16 cellular contexts compared by ENCODE assay signal in the genomic region with DNA sequence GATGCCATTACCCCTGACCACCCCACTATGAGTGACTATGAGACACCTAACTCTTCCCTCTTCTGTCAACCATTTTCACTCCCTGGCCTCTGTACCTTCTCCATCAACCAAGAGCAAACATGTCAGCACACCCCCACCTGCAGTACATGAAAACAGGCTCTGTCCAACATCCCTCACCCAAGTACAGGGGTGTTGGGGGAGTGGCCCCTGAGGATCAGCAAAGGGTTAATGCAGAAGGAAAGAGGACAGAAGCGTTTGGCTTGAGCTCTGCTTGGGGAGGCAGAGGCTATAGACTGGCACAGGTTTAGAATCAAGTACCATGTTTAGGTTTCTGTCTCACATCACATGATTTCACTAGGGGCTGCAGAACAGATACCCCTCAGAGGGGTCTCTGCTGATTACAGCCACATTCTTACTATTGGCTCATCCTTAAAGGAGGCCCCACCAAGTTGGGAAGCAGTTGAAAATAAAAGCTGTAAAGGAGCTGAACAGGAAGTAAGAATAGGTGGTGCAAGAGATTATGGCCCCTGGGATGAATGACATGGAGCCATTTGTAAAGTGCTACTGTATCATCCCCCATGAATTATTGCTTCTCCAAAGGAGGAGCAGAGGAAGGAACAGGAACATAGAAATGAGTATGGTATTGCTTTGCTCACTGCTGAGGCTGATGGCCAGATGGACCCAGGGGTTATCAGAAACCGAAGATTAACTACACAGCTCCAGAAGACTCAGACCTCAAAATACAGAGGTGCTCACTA. TPM values are rescaled to one million over a fixed set of nuclear protein-coding genes. Genes with fewer than 3 reads are reported as not detected.
A peak's percentile ranks its signal among the peaks of the same experiment; 100 is the strongest.
DNase-seq lines count a peak whose midpoint lies in the region; ATAC-seq and TF ChIP-seq lines count a peak whose summit lies in the region.
"Had no signal": no experiment of that assay in that cellular context is flagged by ENCODE, and none has a peak within 500 bp of the region (broad histone marks: within the 10 kb centered on the region; RNA-seq: fewer than 3 reads in every experiment).

No MANE protein-coding gene starts in this region.

- H3K4me1 Mint-ChIP-seq in activated CD4-positive, alpha-beta T cell treated with anti-CD3 and anti-CD28 coated beads, Interleukin-2, amount 10 ng/mL, durations not matched to agents 24 days and 14 days: peaks cover 24% of the 10 kb centered on the region
- H3K4me1 Mint-ChIP-seq in activated T-helper 17 cell treated with anti-CD3 and anti-CD28 coated beads, Interleukin-2, amount 50 U/mL, for 72 hours: peaks cover 18% of the 10 kb centered on the region
- H3K4me1 Mint-ChIP-seq in natural killer cell: peaks cover 28 to 31% of the 10 kb centered on the region in 2 donors

- H3K9me3 Mint-ChIP-seq in activated CD4-positive, alpha-beta T cell treated with anti-CD3 and anti-CD28 coated beads, Interleukin-2, amount 10 ng/mL, durations not matched to agents 24 days and 14 days: no peaks in the 10 kb centered on the region
- no peaks in the 10 kb centered on the region for H3K9me3 Mint-ChIP-seq in activated T-helper 17 cell treated with anti-CD3 and anti-CD28 coated beads, Interleukin-2, amount 50 U/mL, for 72 hours
- H3K9me3 Mint-ChIP-seq in natural killer cell: no peaks in the 10 kb centered on the region

- no peak for TF ChIP-seq CTCF in KMS-11 (conservative IDR thresholded peaks at IDR 0.05; ENCODE audit: low read depth, low read length)
- no peak for TF ChIP-seq CTCF in natural killer cell (IDR thresholded peaks at IDR 0.05)

- no peaks in the 10 kb centered on the region for H4K20me1 ChIP-seq in KMS-11 (ENCODE audit: insufficient read depth)

- peak overlapping the region; percentile 1 for H3K27ac Mint-ChIP-seq in activated CD4-positive, alpha-beta T cell treated with anti-CD3 and anti-CD28 coated beads, Interleukin-2, amount 10 ng/mL, durations not matched to agents 24 days and 14 days
- H3K27ac Mint-ChIP-seq in activated T-helper 17 cell treated with anti-CD3 and anti-CD28 coated beads, Interleukin-2, amount 50 U/mL, for 72 hours: no peak overlapping the region
- peak overlapping the region; percentile 34 to 61 for H3K27ac Mint-ChIP-seq in natural killer cell

- no peak for ATAC-seq in activated T-helper 17 cell treated with anti-CD3 and anti-CD28 coated beads, Interleukin-2, amount 50 U/mL, for 72 hours (replicated peaks)
- no peak for ATAC-seq in natural killer cell
- ATAC-seq in HG02870 (IDR thresholded peaks at IDR 0.05; ENCODE audit: unreplicated experiment): no peak
- no peak for ATAC-seq in HG03108 (IDR thresholded peaks at IDR 0.05; ENCODE audit: unreplicated experiment)
- ATAC-seq: upper lobe of right lung had no signal

- DNase-seq in activated CD4-positive, alpha-beta T cell treated with anti-CD3 and anti-CD28 coated beads, Interleukin-2, amount 10 ng/mL, durations not matched to agents 24 days and 14 days: no peak
- no peak for DNase-seq in activated CD4-positive, alpha-beta T cell treated with anti-CD3 and anti-CD28 coated beads for 48 hours
- no peak for DNase-seq in natural killer cell
- DNase-seq in pons (ENCODE audit: low spot score): no peak
- DNase-seq: activated CD8-positive, alpha-beta memory T cell treated with anti-CD3 and anti-CD28 coated beads for 24 hours; anterior cingulate cortex; NCI-H1417; NCI-H446 treated with DMSO at 0.1 percent for 48 hours; RPMI8226; stimulated activated CD4-positive, alpha-beta T cell treated with anti-CD3 and anti-CD28 coated beads, Interleukin-15, amount 100 ng/mL, for 24 hours; T-helper 9 cell; upper lobe of right lung had no signal

- peak overlapping the region; percentile 90 for H3K27ac ChIP-seq in KMS-11
- H3K27ac ChIP-seq: upper lobe of right lung had no signal

- peaks cover 17% of the 10 kb centered on the region; the same call in 1 of the 2 replicates for H3K79me2 ChIP-seq in KMS-11 (ENCODE audit: insufficient read depth, low read depth)

- peaks cover 64% of the 10 kb centered on the region for H3K4me1 ChIP-seq in KMS-11 (ENCODE audit: low read depth, poor library complexity, severe bottlenecking)

- no peak overlapping the region for H3K4me3 Mint-ChIP-seq in activated CD4-positive, alpha-beta T cell treated with anti-CD3 and anti-CD28 coated beads, Interleukin-2, amount 10 ng/mL, durations not matched to agents 24 days and 14 days
- H3K4me3 Mint-ChIP-seq in activated T-helper 17 cell treated with anti-CD3 and anti-CD28 coated beads, Interleukin-2, amount 50 U/mL, for 72 hours: peak overlapping the region; percentile 9
- H3K4me3 Mint-ChIP-seq in natural killer cell: no peak overlapping the region

- peak overlapping the region; percentile 97 for H3K4me2 ChIP-seq in KMS-11

- H3K4me3 ChIP-seq in KMS-11 (IDR thresholded peaks at IDR 0.05; ENCODE audit: insufficient read depth, low read depth, low read length): no peak overlapping the region
- H3K4me3 ChIP-seq: upper lobe of right lung had no signal

- peak overlapping the region; percentile 40; the same call in 1 of the 2 replicates for H3K9ac ChIP-seq in KMS-11

- no peaks in the 10 kb centered on the region for H3K27me3 ChIP-seq in KMS-11 (ENCODE audit: insufficient read depth, low read depth)
- H3K27me3 ChIP-seq: upper lobe of right lung had no signal

- H3K36me3 Mint-ChIP-seq in activated CD4-positive, alpha-beta T cell treated with anti-CD3 and anti-CD28 coated beads, Interleukin-2, amount 10 ng/mL, durations not matched to agents 24 days and 14 days (ENCODE audit: low read depth): peaks cover 55% of the 10 kb centered on the region
- H3K36me3 Mint-ChIP-seq in activated T-helper 17 cell treated with anti-CD3 and anti-CD28 coated beads, Interleukin-2, amount 50 U/mL, for 72 hours (ENCODE audit: low read depth): peaks cover 89% of the 10 kb centered on the region
- H3K36me3 Mint-ChIP-seq in natural killer cell: peaks cover 7% of the 10 kb centered on the region

- no peak overlapping the region for H2AFZ ChIP-seq in KMS-11 (ENCODE audit: low read depth)

- no peaks in the 10 kb centered on the region for H3K27me3 Mint-ChIP-seq in activated CD4-positive, alpha-beta T cell treated with anti-CD3 and anti-CD28 coated beads, Interleukin-2, amount 10 ng/mL, durations not matched to agents 24 days and 14 days
- H3K27me3 Mint-ChIP-seq in activated T-helper 17 cell treated with anti-CD3 and anti-CD28 coated beads, Interleukin-2, amount 50 U/mL, for 72 hours: no peaks in the 10 kb centered on the region
- H3K27me3 Mint-ChIP-seq in natural killer cell (ENCODE audit: low read depth in 2 of 2): no peaks in the 10 kb centered on the region

- intact Hi-C loops in activated CD4-positive, alpha-beta T cell treated with anti-CD3 and anti-CD28 coated beads, Interleukin-2, amount 10 ng/mL, durations not matched to agents 24 days and 14 days (cut with micrococcal nuclease): loop anchor here (2.0 to 5.0 kb wide), 3 partner anchors 77 to 242 kb away; partner anchors contain the start of genes BECN1 and TUBG2
- intact Hi-C loops in natural killer cell (cut with micrococcal nuclease): loop anchor here (2.0 to 5.0 kb wide), 2 partner anchors 17 to 182 kb away; partner anchors contain the start of genes COASY and RAMP2

- peaks cover 5% of the 10 kb centered on the region; the same call in 1 of the 2 replicates for H3K36me3 ChIP-seq in KMS-11 (ENCODE audit: insufficient read depth)

RNA-seq across cellular contexts. Expression of gene PSMC3IP, which starts 2.4 kb away (rescaled TPM):
- total RNA-seq in activated CD4-positive, alpha-beta T cell treated with anti-CD3 and anti-CD28 coated beads, Interleukin-2, amount 10 ng/mL, durations not matched to agents 24 days and 14 days: 29.1 and 31.1 TPM in 2 replicates
- 10 to 100 TPM; 25.9 to 34.2 TPM for total RNA-seq in activated T-helper 17 cell treated with anti-CD3 and anti-CD28 coated beads, Interleukin-2, amount 50 U/mL, for 72 hours
- 1 to 10 TPM; 5.0 to 6.2 (median 5.7) TPM for total RNA-seq in natural killer cell

RNA-seq across cellular contexts. Expression of gene MLX, which starts 13.1 kb away (rescaled TPM):
- total RNA-seq in activated CD4-positive, alpha-beta T cell treated with anti-CD3 and anti-CD28 coated beads, Interleukin-2, amount 10 ng/mL, durations not matched to agents 24 days and 14 days: 67.8 and 72.6 TPM in 2 replicates
- 10 to 100 TPM; 46.2 to 57.8 TPM for total RNA-seq in activated T-helper 17 cell treated with anti-CD3 and anti-CD28 coated beads, Interleukin-2, amount 50 U/mL, for 72 hours
- total RNA-seq in natural killer cell: 10 to 100 TPM; 38.9 to 58.2 (median 42.6) TPM

RNA-seq across cellular contexts. Expression of gene COASY, which starts 18.0 kb away (rescaled TPM):
- total RNA-seq in activated CD4-positive, alpha-beta T cell treated with anti-CD3 and anti-CD28 coated beads, Interleukin-2, amount 10 ng/mL, durations not matched to agents 24 days and 14 days: 97.7 and 109 TPM in 2 replicates
- 100 to 1,000 TPM in 1 of 2 donors, 10 to 100 TPM in 1; 76.7 to 108 TPM for total RNA-seq in activated T-helper 17 cell treated with anti-CD3 and anti-CD28 coated beads, Interleukin-2, amount 50 U/mL, for 72 hours
- total RNA-seq in natural killer cell: 10 to 100 TPM; 61.1 to 67.8 (median 62.3) TPM

RNA-seq across cellular contexts. Expression of gene HSD17B1, which starts 27.2 kb away (rescaled TPM):
- 0.42 and 0.83 TPM in 2 replicates for total RNA-seq in activated CD4-positive, alpha-beta T cell treated with anti-CD3 and anti-CD28 coated beads, Interleukin-2, amount 10 ng/mL, durations not matched to agents 24 days and 14 days
- under 1 TPM; 0.82 to 0.90 TPM for total RNA-seq in activated T-helper 17 cell treated with anti-CD3 and anti-CD28 coated beads, Interleukin-2, amount 50 U/mL, for 72 hours
- 1 to 10 TPM in 2 of 3 donors, under 1 TPM in 1; 0.68 to 1.6 (median 1.2) TPM for total RNA-seq in natural killer cell

RNA-seq across cellular contexts. Expression of gene RETREG3, which starts 29.2 kb away (rescaled TPM):
- 35.8 and 38.3 TPM in 2 replicates for total RNA-seq in activated CD4-positive, alpha-beta T cell treated with anti-CD3 and anti-CD28 coated beads, Interleukin-2, amount 10 ng/mL, durations not matched to agents 24 days and 14 days
- 10 to 100 TPM; 38.5 to 50.7 TPM for total RNA-seq in activated T-helper 17 cell treated with anti-CD3 and anti-CD28 coated beads, Interleukin-2, amount 50 U/mL, for 72 hours
- 100 to 1,000 TPM in 2 of 3 donors, 10 to 100 TPM in 1; 76.0 to 114 (median 101) TPM for total RNA-seq in natural killer cell
